1 cellular context compared by ENCODE assay signal in genomic region chr6:166830185-166830890, GRCh38.
TF ChIP-seq lines count a peak whose summit lies in the region.

No MANE protein-coding gene starts in this region.

TF ChIP-seq in GM23338, 12 proteins besides CTCF, POLR2A, EP300 and RAD21 (continued from another document):
- no peak for TF ChIP-seq POLR2AphosphoS5 (IDR thresholded peaks at IDR 0.05; ENCODE audit: low read depth)
